ENCODE assay signal across 9 cellular contexts in genomic region chr7:84188811-84189405, GRCh38. TPM values are rescaled to one million over a fixed set of nuclear protein-coding genes. Genes with fewer than 3 reads are reported as not detected.
DNase-seq lines count a peak whose midpoint lies in the region; ATAC-seq, FAIRE-seq and TF ChIP-seq lines count a peak whose summit lies in the region.
"Had no signal": no experiment of that assay in that cellular context is flagged by ENCODE, and none has a peak within 500 bp of the region (broad histone marks: within the 10 kb centered on the region; RNA-seq: fewer than 3 reads in every experiment).

No MANE protein-coding gene starts in this region.

- H3K36me3 ChIP-seq in K562 (ENCODE audit: control insufficient read depth, insufficient read depth, low read length) (no peaks in the 10 kb centered on the region), mesenchymal stem cell (ENCODE audit: control insufficient read depth in 1 of 2, insufficient read depth in 2 of 2, low read depth in 1 of 2, low read length in 2 of 2) (no peaks in the 10 kb centered on the region), ovary (no peaks in the 10 kb centered on the region)
- H3K36me3 ChIP-seq: prostate gland had no signal

- ATAC-seq in K562: no peak
- no peak for ATAC-seq in HG02870 (IDR thresholded peaks at IDR 0.05; ENCODE audit: unreplicated experiment)
- ATAC-seq in HG03045 (IDR thresholded peaks at IDR 0.05; ENCODE audit: unreplicated experiment): no peak
- ATAC-seq in GM18868 (IDR thresholded peaks at IDR 0.05; ENCODE audit: unreplicated experiment): no peak

- no peak overlapping the region for H2BK15ac ChIP-seq in mesenchymal stem cell (ENCODE audit: low read depth, poor library complexity, severe bottlenecking)

- no peak for DNase-seq in D721Med (ENCODE audit: insufficient read length, low spot score)
- peak; percentile 46 for DNase-seq in LHCN-M2 (ENCODE audit: low read depth)
- no peak for DNase-seq in K562 (ENCODE audit: extremely low read depth in 1 of 4, low spot score in 3 of 4)
- peak; percentile 58 for DNase-seq in mesenchymal stem cell
- no peak for DNase-seq in ovary

- H3K4me2 ChIP-seq in K562 (ENCODE audit: insufficient read depth, low read length): no peak overlapping the region
- no peak overlapping the region for H3K4me2 ChIP-seq in mesenchymal stem cell (ENCODE audit: low read length, poor library complexity, severe bottlenecking)

- H4K91ac ChIP-seq in mesenchymal stem cell (ENCODE audit: low read length): no peak overlapping the region

- H2AFZ ChIP-seq in K562 (ENCODE audit: low read depth, low read length) (no peak overlapping the region), mesenchymal stem cell (ENCODE audit: low read depth, low read length) (no peak overlapping the region)

- H3K9ac ChIP-seq in K562 (ENCODE audit: insufficient read depth in 1 of 2, low read depth in 2 of 2, low read length in 2 of 2) (no peak overlapping the region), mesenchymal stem cell (ENCODE audit: low read length) (peak overlapping the region; percentile 87)

- intact Hi-C loops in K562 (cut with micrococcal nuclease) (no loop called here), ovary (cut with DNase I) (no loop called here)

- H3K79me2 ChIP-seq in K562 (ENCODE audit: control insufficient read depth, insufficient read depth, low read length): no peaks in the 10 kb centered on the region

- no peak for TF ChIP-seq POLR2A in K562 (conservative IDR thresholded peaks at IDR 0.05)
- TF ChIP-seq POLR2A in ovary (IDR thresholded peaks at IDR 0.05): no peak

- peak in 1 of 2 experiments; percentile 60; a peak in 2 of 4 replicates for TF ChIP-seq RAD21 in K562 (CRISPR knock-in tag; conservative IDR thresholded peaks at IDR 0.05 in 1 of 2, IDR thresholded peaks at IDR 0.05 in 1 of 2)

- H3K27ac ChIP-seq in K562 (ENCODE audit: extremely low read depth, low read depth, low read length) (no peak overlapping the region), mesenchymal stem cell (ENCODE audit: low read length, poor library complexity, severe bottlenecking) (no peak overlapping the region), ovary (no peak overlapping the region)
- H3K27ac ChIP-seq: prostate gland had no signal

- POLR2A ChIA-PET in K562 (lab: Yijun Ruan, JAX): no interaction called here

- TF ChIP-seq EP300 in K562 (IDR thresholded peaks at IDR 0.05; ENCODE audit: low read length) (no peak), ovary (IDR thresholded peaks at IDR 0.05) (no peak)

- BruUV-seq in K562 (replicated peaks; lab: Mats Ljungman, UMichigan): no TSS peak

- H3K4me1 ChIP-seq in K562 (replicated peaks in 1 of 2; ENCODE audit: control insufficient read depth in 2 of 2, insufficient read depth in 2 of 2, low read length in 2 of 2): no peaks in the 10 kb centered on the region
- no peaks in the 10 kb centered on the region for H3K4me1 ChIP-seq in mesenchymal stem cell (ENCODE audit: control insufficient read depth, insufficient read depth, low read depth, low read length)
- no peaks in the 10 kb centered on the region for H3K4me1 ChIP-seq in ovary (ENCODE audit: insufficient read depth)
- H3K4me1 ChIP-seq: prostate gland had no signal

- CTCF ChIA-PET in K562 (lab: Yijun Ruan, JAX; ENCODE audit: low intra/inter-chr PET ratio): no interaction called here

- in situ Hi-C loops in K562 (cut with MboI): no loop called here

- no peak overlapping the region for H2BK5ac ChIP-seq in mesenchymal stem cell (ENCODE audit: low read depth, low read length, poor library complexity, severe bottlenecking)

- FAIRE-seq in D721Med (lab: Jason Lieb, UNC) (no peak), K562 (lab: Jason Lieb, UNC) (peak; percentile 42)

- H3K14ac ChIP-seq in mesenchymal stem cell (ENCODE audit: low read length in 2 of 2): no peak overlapping the region

- H2BK120ac ChIP-seq in mesenchymal stem cell (ENCODE audit: low read depth, low read length): no peak overlapping the region

- no peaks in the 10 kb centered on the region for H3K27me3 ChIP-seq in K562 (ENCODE audit: control insufficient read depth in 2 of 2, insufficient read depth in 2 of 2, low read length in 2 of 2)
- H3K27me3 ChIP-seq in mesenchymal stem cell (ENCODE audit: control insufficient read depth in 1 of 2, insufficient read depth in 1 of 2, low read length in 2 of 2): no peaks in the 10 kb centered on the region
- H3K27me3 ChIP-seq in ovary: no peaks in the 10 kb centered on the region

- H3K4me3 ChIP-seq in K562 (no peak overlapping the region), mesenchymal stem cell (ENCODE audit: insufficient read depth in 1 of 2, low read depth in 1 of 2, low read length in 2 of 2) (no peak overlapping the region), ovary (no peak overlapping the region)
- H3K4me3 ChIP-seq: prostate gland had no signal

- TF ChIP-seq CTCF in D721Med (IDR thresholded peaks at IDR 0.05; ENCODE audit: insufficient read depth, missing control alignments) (peak; percentile 75), K562 (IDR thresholded peaks at IDR 0.05 in 2 of 3, conservative IDR thresholded peaks at IDR 0.05 in 1 of 3; ENCODE audit: insufficient read depth in 2 of 3, low read depth in 1 of 3, low read length in 3 of 3) (no peak), ovary (IDR thresholded peaks at IDR 0.05) (no peak)

- no peak overlapping the region for H3K4ac ChIP-seq in mesenchymal stem cell (ENCODE audit: low read depth in 1 of 2, low read length in 2 of 2)

- H2AK5ac ChIP-seq in mesenchymal stem cell (ENCODE audit: low read length, severe bottlenecking): no peak overlapping the region

- H3K9me3 ChIP-seq in K562 (replicated peaks; ENCODE audit: control insufficient read depth, insufficient read depth, low read depth, low read length) (no peaks in the 10 kb centered on the region), mesenchymal stem cell (ENCODE audit: control insufficient read depth, low read length) (no peaks in the 10 kb centered on the region), ovary (no peaks in the 10 kb centered on the region)
- H3K9me3 ChIP-seq: prostate gland had no signal

- H2BK12ac ChIP-seq in mesenchymal stem cell (ENCODE audit: low read length in 2 of 2): no peak overlapping the region

- H3K18ac ChIP-seq in mesenchymal stem cell (ENCODE audit: low read depth in 1 of 2, low read length in 2 of 2): no peak overlapping the region

- H4K20me1 ChIP-seq in K562 (replicated peaks; ENCODE audit: control insufficient read depth, insufficient read depth, low read length): no peaks in the 10 kb centered on the region

- no peak overlapping the region for H4K8ac ChIP-seq in mesenchymal stem cell (ENCODE audit: low read length)

- H3K23ac ChIP-seq in mesenchymal stem cell (ENCODE audit: low read length in 2 of 2): no peak overlapping the region

- H3K9me1 ChIP-seq in K562 (ENCODE audit: control insufficient read depth, insufficient read depth, low read length): no peaks in the 10 kb centered on the region

- peaks cover 4% of the 10 kb centered on the region for H3K79me1 ChIP-seq in mesenchymal stem cell (replicated peaks; ENCODE audit: low read length, poor library complexity, severe bottlenecking)

TF ChIP-seq in K562, 482 proteins besides CTCF, POLR2A, EP300 and RAD21 (continues in another document):
- TF ChIP-seq SIN3A (IDR thresholded peaks at IDR 0.05; ENCODE audit: borderline replicate concordance in 2 of 2, control insufficient read depth in 1 of 2, low read depth in 2 of 2, low read length in 2 of 2) (no peak), ERF (CRISPR knock-in tag; IDR thresholded peaks at IDR 0.05) (no peak), E4F1 (CRISPR knock-in tag; IDR thresholded peaks at IDR 0.05; ENCODE audit: borderline replicate concordance) (no peak), SLC30A9 (CRISPR knock-in tag; IDR thresholded peaks at IDR 0.05) (no peak), CBX1 (IDR thresholded peaks at IDR 0.05; ENCODE audit: low read depth) (no peak), HMG20A (CRISPR knock-in tag; conservative IDR thresholded peaks at IDR 0.05) (no peak)

RNA-seq across cellular contexts. Expression of gene SEMA3A, which starts 5.7 kb away (rescaled TPM):
- total RNA-seq in LHCN-M2 (2014; rRNA removed) (11.8 and 14.7 TPM in 2 replicates), K562 (2014; rRNA removed) (0.50 and 1.3 TPM in 2 replicates), K562 (2014; rRNA removed; fragmentation: Illumina TruSeq; extraction: Trizol) (1.5 and 1.7 TPM in 2 replicates), K562 (2015; rRNA removed; fragmentation: Illumina TruSeq; extraction: Trizol) (3.0 and 3.1 TPM in 2 replicates), K562 (2021) (1.4 and 1.5 TPM in 2 replicates), ovary (1 to 10 TPM in 6 of 7 donors, under 1 TPM in 1; 0.76 to 6.3 (median 2.2) TPM)
- polyA plus RNA-seq in LHCN-M2 (2012): 2.0 TPM
- 6.0 and 7.6 TPM in 2 replicates for total RNA-seq in K562 (2011; cell fraction: chromatin; rRNA removed; ENCODE audit: low replicate concordance)
- 1.0 and 2.5 TPM in 2 replicates for total RNA-seq in K562 (2011; cell fraction: nucleolus; rRNA removed)
- 3.1 and 4.8 TPM in 2 replicates for total RNA-seq in K562 (2011; cell fraction: nucleoplasm; rRNA removed)
- polyA plus RNA-seq in K562 (2011; rRNA removed) (1.2 and 1.6 TPM in 2 replicates), K562 (2014; fragmentation: Illumina TruSeq; extraction: Trizol) (0.84 and 0.86 TPM in 2 replicates), K562 (2014; fragmentation: Nextera tagmentation; extraction: Ambion mirVana) (under 1 TPM; 0.36 to 0.37 TPM), K562 (2014; rRNA removed) (0.53 and 1.1 TPM in 2 replicates), ovary (10 to 100 TPM in 1 of 2 donors, under 1 TPM in 1; 0.82 to 23.0 TPM)
- 0.31 and 0.49 TPM in 2 replicates for polyA plus RNA-seq in K562 (2011; cell fraction: cytosol; rRNA removed)
- 1.3 and 1.9 TPM in 2 replicates for polyA plus RNA-seq in K562 (2011; cell fraction: nucleus; rRNA removed)
- polyA plus RNA-seq in K562 (2012): 1.2 and 1.6 TPM in 2 replicates
- polyA minus RNA-seq in K562 (2011; rRNA and poly(A)+ RNA removed): 5.8 and 6.2 TPM in 2 replicates
- polyA minus RNA-seq in K562 (2011; cell fraction: cytosol; rRNA and poly(A)+ RNA removed): 2.5 and 3.0 TPM in 2 replicates
- polyA minus RNA-seq in K562 (2011; cell fraction: nucleus; rRNA and poly(A)+ RNA removed): 3.6 and 8.6 TPM in 2 replicates
- 73.1 TPM for polyA plus RNA-seq in mesenchymal stem cell (2013, experiment 1 of 2)
- polyA plus RNA-seq in mesenchymal stem cell (2013, experiment 2 of 2): 75.5 TPM

Comparison
In these comparisons a context has a peak if more than half of its experiments do, and no peak if none do; other contexts are left out.
1. DNase-seq: peak in LHCN-M2 (single experiment) and mesenchymal stem cell (single experiment); none in D721Med (single experiment), K562 (0 of 4) and ovary (0 of 5).